In the genomic region with DNA sequence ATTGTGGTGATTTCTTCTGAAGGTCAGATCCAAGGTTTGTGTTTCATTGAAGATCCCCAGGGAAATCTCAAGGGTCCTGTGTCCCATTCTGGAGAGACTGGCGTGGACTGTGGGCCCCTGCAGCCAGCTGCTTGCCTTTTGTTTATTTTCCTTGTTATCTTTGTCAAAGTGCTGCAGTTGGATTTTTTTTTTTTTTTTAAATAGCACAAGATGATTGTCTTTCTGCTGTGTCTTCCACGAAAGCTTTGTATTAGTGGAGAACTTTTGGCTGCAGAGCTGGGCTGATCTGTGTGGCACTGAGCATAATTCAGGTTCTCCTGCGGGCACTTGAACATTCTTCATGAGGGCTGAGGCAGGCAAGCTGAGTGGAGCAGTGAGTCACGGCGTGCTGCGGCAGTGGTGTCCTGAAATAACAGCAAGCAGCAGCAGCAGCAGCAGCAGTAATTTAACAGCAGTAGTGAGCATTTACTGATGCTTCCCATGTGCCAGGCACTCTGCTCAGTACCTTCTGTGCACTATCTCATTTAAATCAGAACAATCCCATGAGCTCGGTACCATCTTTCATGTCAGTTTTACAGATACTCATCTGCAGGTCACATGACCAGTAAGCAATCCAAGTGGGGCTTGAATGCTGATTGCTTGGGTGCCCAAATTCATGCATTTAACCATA, we compare ENCODE assay signal across 9 cellular contexts. TPM values are rescaled to one million over a fixed set of nuclear protein-coding genes. Genes with fewer than 3 reads are reported as not detected.
A peak's percentile ranks its signal among the peaks of the same experiment; 100 is the strongest.
DNase-seq lines count a peak whose midpoint lies in the region; ATAC-seq and TF ChIP-seq lines count a peak whose summit lies in the region.
"Had no signal": no experiment of that assay in that cellular context is flagged by ENCODE, and none has a peak within 500 bp of the region (broad histone marks: within the 10 kb centered on the region; RNA-seq: fewer than 3 reads in every experiment).

No MANE protein-coding gene starts in this region.

- POLR2A ChIA-PET in GM10248 (lab: Yijun Ruan, JAX): no interaction called here

- TF ChIP-seq CTCF in fibroblast of the aortic adventitia (IDR thresholded peaks at IDR 0.05; ENCODE audit: insufficient read depth, low read length): no peak
- TF ChIP-seq CTCF in parathyroid adenoma (IDR thresholded peaks at IDR 0.05): no peak
- no peak for TF ChIP-seq CTCF in GM10248 (IDR thresholded peaks at IDR 0.05; ENCODE audit: control extremely low read depth, extremely low read depth, low read depth, missing control alignments)

- CTCF ChIA-PET in GM10248 (lab: Yijun Ruan, JAX): interaction anchor here (1.3 kb wide), 1 partner anchor 9 kb away, joined by 3 read pairs; no protein-coding TSS in a partner anchor

- H3K79me2 ChIP-seq in parathyroid adenoma: peaks cover 7% of the 10 kb centered on the region

- no peak overlapping the region for H2AFZ ChIP-seq in parathyroid adenoma

- H3K27ac Mint-ChIP-seq in stimulated activated memory B cell treated with anti-CD40 and anti-IgM and Interleukin-4, amounts not matched to agents 10 μg/mL and 1 μg/mL and 100 μg/mL, for 72 hours: no peak overlapping the region

- no peaks in the 10 kb centered on the region for H3K9me3 Mint-ChIP-seq in stimulated activated memory B cell treated with anti-CD40 and anti-IgM and Interleukin-4, amounts not matched to agents 10 μg/mL and 1 μg/mL and 100 μg/mL, for 72 hours

- H3K36me3 ChIP-seq in SJCRH30 (no peaks in the 10 kb centered on the region), parathyroid adenoma (ENCODE audit: control insufficient read depth, insufficient read depth, low read length) (no peaks in the 10 kb centered on the region)

- H3K4me1 ChIP-seq in SJCRH30 (peaks cover 21% of the 10 kb centered on the region), parathyroid adenoma (peaks cover 13% of the 10 kb centered on the region)

- H3K27ac ChIP-seq in SJCRH30 (peak overlapping the region; percentile 8; the same call in 1 of the 2 replicates), parathyroid adenoma (no peak overlapping the region)

- H3K4me3 ChIP-seq in SJCRH30 (no peak overlapping the region), fibroblast of the aortic adventitia (ENCODE audit: low read depth, low read length) (no peak overlapping the region), parathyroid adenoma (ENCODE audit: low read depth, low read length) (no peak overlapping the region)

- no peaks in the 10 kb centered on the region for H3K4me1 Mint-ChIP-seq in stimulated activated memory B cell treated with anti-CD40 and anti-IgM and Interleukin-4, amounts not matched to agents 10 μg/mL and 1 μg/mL and 100 μg/mL, for 72 hours

- no peak overlapping the region for H3K4me3 Mint-ChIP-seq in stimulated activated memory B cell treated with anti-CD40 and anti-IgM and Interleukin-4, amounts not matched to agents 10 μg/mL and 1 μg/mL and 100 μg/mL, for 72 hours

- H3K4me2 ChIP-seq in parathyroid adenoma (ENCODE audit: low read length): peak overlapping the region; percentile 14

- DNase-seq in DMS 273 treated with DMSO at 0.1 percent for 48 hours (lab: John Stamatoyannopoulos, UW): peak; percentile 10
- DNase-seq in SJCRH30: peak; percentile 57 to 61
- peak; percentile 66 for DNase-seq in fibroblast of the aortic adventitia (ENCODE audit: low read depth)
- no peak for DNase-seq in GM10248 (ENCODE audit: extremely low spot score)
- no peak for DNase-seq in NCI-H1417 treated with DMSO at 0.1 percent for 48 hours (lab: John Stamatoyannopoulos, UW)
- DNase-seq: activated CD8-positive, alpha-beta memory T cell treated with anti-CD3 and anti-CD28 coated beads, Interleukin-2, amount 50 U/mL, for 4 hours had no signal

- no peak for ATAC-seq in stimulated activated memory B cell treated with anti-CD40 and anti-IgM and Interleukin-4, amounts not matched to agents 10 μg/mL and 1 μg/mL and 100 μg/mL, for 72 hours
- ATAC-seq in GM19324 (IDR thresholded peaks at IDR 0.05; ENCODE audit: low FRiP score, unreplicated experiment): no peak

- H3K9me3 ChIP-seq in SJCRH30 (replicated peaks) (no peaks in the 10 kb centered on the region), parathyroid adenoma (ENCODE audit: control insufficient read depth, low read length) (no peaks in the 10 kb centered on the region)

- no peaks in the 10 kb centered on the region for H3K36me3 Mint-ChIP-seq in stimulated activated memory B cell treated with anti-CD40 and anti-IgM and Interleukin-4, amounts not matched to agents 10 μg/mL and 1 μg/mL and 100 μg/mL, for 72 hours

- H3K27me3 ChIP-seq in SJCRH30: no peaks in the 10 kb centered on the region
- H3K27me3 ChIP-seq in parathyroid adenoma (ENCODE audit: control insufficient read depth, insufficient read depth, low read length): no peaks in the 10 kb centered on the region

- H3K9ac ChIP-seq in parathyroid adenoma: no peak overlapping the region

- H3K27me3 Mint-ChIP-seq in stimulated activated memory B cell treated with anti-CD40 and anti-IgM and Interleukin-4, amounts not matched to agents 10 μg/mL and 1 μg/mL and 100 μg/mL, for 72 hours: no peaks in the 10 kb centered on the region

RNA-seq across cellular contexts. Expression of a gene that starts 45.7 kb away (rescaled TPM):
- 2.2 TPM in 2 replicates for total RNA-seq in SJCRH30 (2014; rRNA removed; shearing (Covaris generic))
- 6.1 and 22.6 TPM in 2 replicates for total RNA-seq in fibroblast of the aortic adventitia (ENCODE audit: low replicate concordance)

Comparison
In these comparisons a context has a peak if more than half of its experiments do, and no peak if none do; other contexts are left out.
1. DNase-seq: peak in DMS 273 treated with DMSO at 0.1 percent for 48 hours (single experiment), SJCRH30 (2 of 2) and fibroblast of the aortic adventitia (single experiment); none in GM10248 (single experiment) and NCI-H1417 treated with DMSO at 0.1 percent for 48 hours (single experiment).